Comparison of ENCODE assay signal across 1 cellular context in the genomic region with DNA sequence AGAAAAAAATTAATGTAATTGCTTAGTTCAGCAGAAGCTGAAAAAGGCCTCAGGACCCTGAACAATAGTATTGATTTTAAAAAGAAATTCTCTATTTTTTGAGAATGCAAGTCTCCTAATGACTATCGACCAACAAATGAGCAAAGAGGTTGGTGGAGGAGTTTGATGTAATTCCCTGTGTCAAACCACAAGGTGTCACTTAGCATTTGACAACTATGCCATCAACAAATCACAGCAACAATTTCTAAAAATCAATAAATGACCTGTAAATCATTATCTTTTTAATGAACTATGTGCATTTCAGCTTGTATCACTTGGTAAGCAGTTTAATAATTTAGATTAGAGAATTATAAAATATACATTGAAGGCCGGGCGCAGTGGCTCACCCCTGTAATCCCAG.
TF ChIP-seq lines count a peak whose summit lies in the region.

No MANE protein-coding gene starts in this region.

TF ChIP-seq in H1, 55 proteins besides CTCF, POLR2A, EP300 and RAD21:
- TF ChIP-seq RNF2 (IDR thresholded peaks at IDR 0.05; ENCODE audit: borderline replicate concordance, low read depth, low read length, missing control alignments, poor library complexity, severe bottlenecking) (no peak), TEAD4 (IDR thresholded peaks at IDR 0.05; ENCODE audit: low read depth, low read length) (no peak), BACH1 (IDR thresholded peaks at IDR 0.05; ENCODE audit: low read length) (no peak), SIX5 (IDR thresholded peaks at IDR 0.05; ENCODE audit: low read depth, low read length) (no peak), BRCA1 (IDR thresholded peaks at IDR 0.05; ENCODE audit: low read depth, low read length) (no peak), SUZ12 (IDR thresholded peaks at IDR 0.05; ENCODE audit: low read length) (no peak), KDM4A (IDR thresholded peaks at IDR 0.05; ENCODE audit: low read depth, low read length, severe bottlenecking) (no peak)
